20 cellular contexts compared by ENCODE assay signal in the genomic region with DNA sequence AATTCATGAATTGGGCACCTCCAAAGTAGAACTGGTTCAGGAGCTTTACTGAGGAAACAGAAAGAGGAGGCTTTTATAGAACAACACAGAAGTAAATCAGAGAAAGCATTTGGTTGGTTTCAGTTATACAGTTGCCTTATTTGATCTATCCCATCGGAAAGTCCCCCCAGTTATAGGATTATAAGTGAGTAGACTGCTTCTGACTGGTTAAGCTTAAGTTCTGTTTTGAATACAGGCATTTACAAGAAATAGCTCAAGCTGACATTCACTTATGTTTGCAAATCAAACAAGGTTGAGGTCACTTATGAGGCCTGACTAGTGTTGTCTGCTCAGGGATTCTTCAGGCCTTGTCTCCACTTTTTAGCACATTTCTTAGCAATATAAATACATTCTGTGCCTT.
"Had no signal": no experiment of that assay in that cellular context is flagged by ENCODE, and none has a peak within 500 bp of the region (broad histone marks: within the 10 kb centered on the region; RNA-seq: fewer than 3 reads in every experiment).

No MANE protein-coding gene starts in this region.

- H3K27me3 ChIP-seq: esophagus squamous epithelium, gastroesophageal sphincter, right lobe of liver, spleen had no signal

- H3K4me3 ChIP-seq: esophagus squamous epithelium, gastroesophageal sphincter, left ventricle myocardium inferior, lower lobe of right lung, psoas muscle, right lobe of liver, spleen had no signal

- H3K27ac Mint-ChIP-seq: dendritic cell treated with granulocyte-macrophage colony-stimulating factor and Interleukin-4, amounts not matched to agents 40 ng/mL and 50 ng/mL, for 4 days; immature natural killer cell; naive B cell; nephron; stimulated activated naive B cell treated with anti-CD40 and anti-IgM and Interleukin-4, amounts not matched to agents 10 μg/mL and 1 μg/mL and 100 μg/mL, for 72 hours had no signal

- H3K9me3 ChIP-seq: esophagus squamous epithelium, gastroesophageal sphincter, left ventricle myocardium inferior, lower lobe of right lung, psoas muscle, right lobe of liver had no signal

- H3K36me3 Mint-ChIP-seq: immature natural killer cell; naive B cell; stimulated activated naive B cell treated with anti-CD40 and anti-IgM and Interleukin-4, amounts not matched to agents 10 μg/mL and 1 μg/mL and 100 μg/mL, for 72 hours had no signal

- H3K4me3 Mint-ChIP-seq: dendritic cell treated with granulocyte-macrophage colony-stimulating factor and Interleukin-4, amounts not matched to agents 40 ng/mL and 50 ng/mL, for 4 days; immature natural killer cell; naive B cell; nephron; stimulated activated naive B cell treated with anti-CD40 and anti-IgM and Interleukin-4, amounts not matched to agents 10 μg/mL and 1 μg/mL and 100 μg/mL, for 72 hours had no signal

- H3K36me3 ChIP-seq: esophagus squamous epithelium, gastroesophageal sphincter, left ventricle myocardium inferior, lower lobe of right lung, right lobe of liver, spleen had no signal

- H3K27ac ChIP-seq: esophagus squamous epithelium, gastroesophageal sphincter, left ventricle myocardium inferior, lower lobe of right lung, psoas muscle, right lobe of liver, spleen had no signal

- H3K4me1 ChIP-seq: esophagus squamous epithelium, gastroesophageal sphincter, left ventricle myocardium inferior, lower lobe of right lung, psoas muscle, right lobe of liver, spleen had no signal

- H3K4me1 Mint-ChIP-seq: immature natural killer cell; naive B cell; nephron; stimulated activated naive B cell treated with anti-CD40 and anti-IgM and Interleukin-4, amounts not matched to agents 10 μg/mL and 1 μg/mL and 100 μg/mL, for 72 hours had no signal

- ATAC-seq: gastroesophageal sphincter; lower lobe of right lung; psoas muscle; right lobe of liver; stimulated activated naive B cell treated with anti-CD40 and anti-IgM and Interleukin-4, amounts not matched to agents 10 μg/mL and 1 μg/mL and 100 μg/mL, for 72 hours had no signal

- DNase-seq: esophagus squamous epithelium; foreskin fibroblast; glutamatergic neuron; immature natural killer cell; left ventricle myocardium inferior; lower lobe of right lung; mesendoderm; naive B cell; psoas muscle; retina; right lobe of liver; spleen; stimulated activated CD4-positive, alpha-beta T cell treated with anti-CD3 and anti-CD28 coated beads, Interleukin-15, amount 100 ng/mL, for 24 hours; stimulated activated CD4-positive, alpha-beta T cell treated with anti-CD3 and anti-CD28 coated beads, Interleukin-1b, Interleukin-23, amount 100 ng/mL, for 48 hours; stimulated activated CD4-positive, alpha-beta T cell treated with anti-CD3 and anti-CD28 coated beads, Interleukin-4, amount 100 ng/mL, for 24 hours; stimulated activated naive B cell treated with anti-CD40 and anti-IgM and Interleukin-4, amounts not matched to agents 10 μg/mL and 1 μg/mL and 100 μg/mL, for 72 hours; trophoblast cell had no signal
